1 cellular context compared by ENCODE assay signal in the genomic region with DNA sequence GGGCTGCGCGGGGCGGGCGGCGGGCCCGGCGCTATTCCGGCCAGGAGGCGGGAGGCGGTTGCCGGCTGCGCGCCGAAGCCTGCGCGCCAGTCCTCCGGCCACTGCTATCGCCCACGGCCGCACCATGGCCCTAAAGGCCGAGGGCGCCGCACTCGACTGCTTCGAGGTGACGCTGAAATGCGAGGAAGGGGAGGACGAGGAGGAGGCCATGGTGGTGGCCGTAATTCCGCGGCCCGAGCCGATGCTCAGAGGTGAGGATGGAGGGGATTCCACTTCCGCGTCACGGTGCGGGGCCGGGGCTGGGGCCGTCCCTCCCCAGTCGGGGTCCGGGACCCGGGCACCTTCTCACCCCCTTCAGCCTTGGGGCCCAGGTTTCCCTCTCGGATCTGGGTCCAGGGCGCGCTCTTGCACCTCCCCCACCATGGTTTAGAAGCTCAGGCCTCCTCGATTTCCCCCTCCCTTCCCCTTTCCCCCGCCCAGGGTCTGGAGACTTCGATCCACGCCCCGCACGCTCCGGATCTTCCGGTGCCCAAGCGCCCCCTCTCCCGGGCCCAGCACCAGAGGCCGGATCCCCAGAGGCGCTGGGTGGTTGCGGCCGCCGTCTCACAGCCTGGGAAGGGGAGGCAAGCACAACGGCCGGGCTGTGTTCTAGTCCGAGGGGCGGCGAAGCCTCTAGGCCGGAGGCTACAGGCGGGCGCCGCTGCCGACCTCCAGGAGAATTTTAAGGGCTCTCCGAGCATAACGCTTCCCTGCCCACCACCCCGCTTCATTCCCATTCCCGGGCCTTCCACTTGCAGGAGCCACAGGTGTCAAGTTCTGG.
A peak's percentile ranks its signal among the peaks of the same experiment; 100 is the strongest.
TF ChIP-seq lines count a peak whose summit lies in the region.

No MANE protein-coding gene starts in this region.

TF ChIP-seq in IMR-90, 13 proteins besides CTCF, POLR2A, EP300 and RAD21:
- TF ChIP-seq NFE2L2 (IDR thresholded peaks at IDR 0.05; ENCODE audit: low read depth, low read length) = no peak
- TF ChIP-seq MAZ (IDR thresholded peaks at IDR 0.05; ENCODE audit: borderline replicate concordance, low read depth, low read length) = peak; percentile 43; the same call in 1 of the 2 replicates
